In genomic region chr11:72037554-72038311, GRCh38 we compare ENCODE assay signal across 8 cellular contexts. TPM values are rescaled to one million over a fixed set of nuclear protein-coding genes. Genes with fewer than 3 reads are reported as not detected.
DNase-seq lines count a peak whose midpoint lies in the region; ATAC-seq and TF ChIP-seq lines count a peak whose summit lies in the region.

No MANE protein-coding gene starts in this region.

- H3K9me2 ChIP-seq in PC-3 (replicated peaks; ENCODE audit: low read length), result no peaks in the 10 kb centered on the region
- H3K9me2 ChIP-seq in PC-9 (ENCODE audit: insufficient read depth), result no peaks in the 10 kb centered on the region

- H2AFZ ChIP-seq in PC-3 (ENCODE audit: low read length) (no peak overlapping the region), PC-9 (no peak overlapping the region)

- TF ChIP-seq CTCF in HFF-Myc (IDR thresholded peaks at IDR 0.05; ENCODE audit: low read depth, low read length, missing control alignments) (no peak), PC-3 (conservative IDR thresholded peaks at IDR 0.05; ENCODE audit: low read depth, low read length) (no peak), fibroblast of villous mesenchyme (IDR thresholded peaks at IDR 0.05; ENCODE audit: insufficient read depth, low read depth, low read length) (no peak), PC-9 (conservative IDR thresholded peaks at IDR 0.05) (no peak)

- H3K4me2 ChIP-seq in PC-3 (ENCODE audit: low read length) (peak overlapping the region; percentile 92; the same call in 1 of the 2 replicates), PC-9 (no peak overlapping the region)

- H3K79me2 ChIP-seq in PC-3 (ENCODE audit: low read length) (peaks cover 72% of the 10 kb centered on the region), PC-9 (ENCODE audit: low read depth) (peaks cover 87% of the 10 kb centered on the region)

- POLR2A ChIA-PET in PC-3 (lab: Charles Lee; ENCODE audit: unreplicated experiment) (no interaction called here), PC-9 (lab: Charles Lee; ENCODE audit: unreplicated experiment) (no interaction called here)

- no peak overlapping the region for H3K27ac ChIP-seq in PC-3 (ENCODE audit: low read length)
- peak overlapping the region; percentile 97 for H3K27ac ChIP-seq in skeletal muscle tissue (ENCODE audit: low read depth, low read length)
- no peak overlapping the region for H3K27ac ChIP-seq in PC-9

- no peak overlapping the region for H3K9ac ChIP-seq in PC-3 (ENCODE audit: low read length)
- peak overlapping the region; percentile 66 to 99 (median 86) for H3K9ac ChIP-seq in skeletal muscle tissue (ENCODE audit: low read depth in 1 of 3, low read length in 3 of 3)

- H4K20me1 ChIP-seq in PC-3 (ENCODE audit: low read length), result 0 out of 2 replicates have a peak, but pooled peaks cover 8% of the 10 kb centered on the region
- peaks cover 9% of the 10 kb centered on the region for H4K20me1 ChIP-seq in PC-9 (ENCODE audit: insufficient read depth)

- H3K36me3 ChIP-seq in PC-3 (ENCODE audit: low read depth, low read length) (peaks cover 27% of the 10 kb centered on the region), skeletal muscle tissue (ENCODE audit: control insufficient read depth in 3 of 3, insufficient read depth in 3 of 3, low read length in 3 of 3) (peaks cover 11 to 25% (median 21%) of the 10 kb centered on the region in 3 donors), PC-9 (ENCODE audit: low read depth) (no peaks in the 10 kb centered on the region)

- intact Hi-C loops in PC-3 (cut with micrococcal nuclease), result no loop called here
- intact Hi-C loops in PC-9 (cut with micrococcal nuclease; ENCODE audit: unreplicated experiment), result no loop called here

- H3F3A ChIP-seq in PC-3 (ENCODE audit: low read length, unreplicated experiment) (no peaks in the 10 kb centered on the region), PC-9 (ENCODE audit: insufficient read depth, low read depth) (peaks cover 18% of the 10 kb centered on the region; the same call in 1 of the 2 replicates)

- DNase-seq in HFF-Myc (ENCODE audit: extremely low read depth, low read depth) (no peak), PC-3 (no peak), fibroblast of villous mesenchyme (ENCODE audit: low read depth) (peak; percentile 24), 8988T (no peak), PC-9 (no peak)

- no TSS peak for BruUV-seq in PC-3 (replicated peaks; lab: Mats Ljungman, UMichigan)
- no TSS peak for BruUV-seq in PC-9 (replicated peaks; lab: Mats Ljungman, UMichigan)

- CTCF ChIA-PET in PC-3 (lab: Charles Lee), result interaction anchor here (1.2 to 1.3 kb wide), 2 partner anchors 12 to 54 kb away, joined by 6 read pairs; no protein-coding TSS in a partner anchor
- CTCF ChIA-PET in PC-9 (lab: Charles Lee), result interaction anchor here (0.6 kb wide), 1 partner anchor 395 kb away, joined by 5 read pairs; no protein-coding TSS in a partner anchor

- peaks cover 37% of the 10 kb centered on the region for H3K4me1 ChIP-seq in PC-3 (ENCODE audit: insufficient read depth, low read length)
- H3K4me1 ChIP-seq in skeletal muscle tissue (ENCODE audit: control insufficient read depth in 3 of 3, insufficient read depth in 3 of 3, low read length in 3 of 3), result peaks cover 52 to 59% (median 54%) of the 10 kb centered on the region in 3 donors
- H3K4me1 ChIP-seq in PC-9 (replicated peaks; ENCODE audit: insufficient read depth), result peaks cover 12% of the 10 kb centered on the region

- H3K27me3 ChIP-seq in PC-3 (ENCODE audit: low read length) (no peaks in the 10 kb centered on the region), skeletal muscle tissue (ENCODE audit: control insufficient read depth in 3 of 3, insufficient read depth in 3 of 3, low read length in 3 of 3) (no peaks in the 10 kb centered on the region), PC-9 (ENCODE audit: insufficient read depth, low read depth) (no peaks in the 10 kb centered on the region)

- no peaks in the 10 kb centered on the region for H3K9me3 ChIP-seq in PC-3 (ENCODE audit: low read length)
- no peaks in the 10 kb centered on the region for H3K9me3 ChIP-seq in skeletal muscle tissue (ENCODE audit: control insufficient read depth in 3 of 3, low read length in 3 of 3)
- H3K9me3 ChIP-seq in PC-9 (ENCODE audit: insufficient read depth, low read depth), result no peaks in the 10 kb centered on the region

- peak overlapping the region; percentile 75 for H3K4me3 ChIP-seq in HFF-Myc (replicated peaks; ENCODE audit: low read depth, low read length)
- no peak overlapping the region for H3K4me3 ChIP-seq in PC-3 (ENCODE audit: low read length)
- peak overlapping the region; percentile 69 for H3K4me3 ChIP-seq in fibroblast of villous mesenchyme (ENCODE audit: low read depth, low read length)
- peak overlapping the region; percentile 90 to 95 (median 94) for H3K4me3 ChIP-seq in skeletal muscle tissue (ENCODE audit: low read length in 3 of 3)
- H3K4me3 ChIP-seq in PC-9, result no peak overlapping the region

- ATAC-seq in PC-3 (no peak), HG03521 (IDR thresholded peaks at IDR 0.05; ENCODE audit: unreplicated experiment) (no peak), HG03460 (IDR thresholded peaks at IDR 0.05; ENCODE audit: unreplicated experiment) (no peak)

RNA-seq across cellular contexts. Expression of gene IL18BP, which starts 39.0 kb away (rescaled TPM):
- total RNA-seq in PC-3 (2014; rRNA removed), result 6.5 and 7.2 TPM in 2 replicates
- 2.6 and 4.2 TPM in 2 replicates for total RNA-seq in fibroblast of villous mesenchyme
- total RNA-seq in skeletal muscle tissue, result 3.1 TPM
- 16.9 and 17.9 TPM in 2 replicates for total RNA-seq in PC-9 (2021)

RNA-seq across cellular contexts. Expression of gene NUMA1, which starts 42.6 kb away (rescaled TPM):
- total RNA-seq in PC-3 (2014; rRNA removed) (145 and 202 TPM in 2 replicates), fibroblast of villous mesenchyme (158 and 169 TPM in 2 replicates), skeletal muscle tissue (177 TPM), PC-9 (2021) (221 and 267 TPM in 2 replicates)

RNA-seq across cellular contexts. Expression of gene LRRC51, which starts 42.9 kb away (rescaled TPM):
- total RNA-seq in PC-3 (2014; rRNA removed) (5.8 and 6.6 TPM in 2 replicates), fibroblast of villous mesenchyme (4.3 and 5.5 TPM in 2 replicates), skeletal muscle tissue (2.6 TPM), PC-9 (2021) (17.5 and 19.6 TPM in 2 replicates)

Comparison
In these comparisons a context has a peak if more than half of its experiments do, and no peak if none do; other contexts are left out.
1. H3K4me3 ChIP-seq: peak in HFF-Myc (single experiment), fibroblast of villous mesenchyme (single experiment) and skeletal muscle tissue (3 of 3); none in PC-3 (single experiment) and PC-9 (single experiment).